8 cellular contexts compared by ENCODE assay signal in genomic region chr17:49218941-49219913, GRCh38. TPM values are rescaled to one million over a fixed set of nuclear protein-coding genes. Genes with fewer than 3 reads are reported as not detected.
DNase-seq lines count a peak whose midpoint lies in the region; ATAC-seq and TF ChIP-seq lines count a peak whose summit lies in the region.

No MANE protein-coding gene starts in this region.

- H3K27ac ChIP-seq in CD8-positive, alpha-beta T cell (ENCODE audit: low read depth, low read length): peak overlapping the region; percentile 49
- no peak overlapping the region for H3K27ac ChIP-seq in testis

- WGBS in testis, 2 donors: 32 to 33% methylated on average over 25 to 37 of the region's 37 CpGs

- no peaks in the 10 kb centered on the region for H3K9me3 Mint-ChIP-seq in CD8-positive, alpha-beta T cell

- peak; percentile 57 for ATAC-seq in CD8-positive, alpha-beta T cell
- ATAC-seq in HG03354 (IDR thresholded peaks at IDR 0.05; ENCODE audit: poor library complexity, severe bottlenecking, unreplicated experiment) (peak; percentile 45), mucosa of descending colon (peak; percentile 41), GM21515 (IDR thresholded peaks at IDR 0.05; ENCODE audit: unreplicated experiment) (no peak)

- H3K4me1 Mint-ChIP-seq in CD8-positive, alpha-beta T cell (ENCODE audit: low read depth): peaks cover 70% of the 10 kb centered on the region

- peaks cover 17% of the 10 kb centered on the region for H3K36me3 ChIP-seq in CD8-positive, alpha-beta T cell (ENCODE audit: insufficient read depth, low read length)
- H3K36me3 ChIP-seq in mucosa of descending colon (ENCODE audit: low read depth) (no peaks in the 10 kb centered on the region), testis (ENCODE audit: low read depth, missing control alignments) (no peaks in the 10 kb centered on the region)

- H3K4me3 Mint-ChIP-seq in CD8-positive, alpha-beta T cell: peak overlapping the region; percentile 77

- TF ChIP-seq CTCF in CD8-positive, alpha-beta T cell (IDR thresholded peaks at IDR 0.05): peak; percentile 23
- TF ChIP-seq CTCF in mucosa of descending colon (IDR thresholded peaks at IDR 0.05) (no peak), testis (IDR thresholded peaks at IDR 0.05) (peak in 1 of 3 experiments; percentile 16)

- no peaks in the 10 kb centered on the region for H3K9me3 ChIP-seq in CD8-positive, alpha-beta T cell (ENCODE audit: low read length)
- H3K9me3 ChIP-seq in mucosa of descending colon (no peaks in the 10 kb centered on the region), testis (no peaks in the 10 kb centered on the region)

- peak overlapping the region; percentile 17 for H3K4me3 ChIP-seq in CD8-positive, alpha-beta T cell (ENCODE audit: low read depth, low read length)
- H3K4me3 ChIP-seq in mucosa of descending colon (no peak overlapping the region), testis (peak overlapping the region in 1 of 2 donors; percentile 20)

- TF ChIP-seq POLR2A in testis (IDR thresholded peaks at IDR 0.05): no peak

- intact Hi-C loops in CD8-positive, alpha-beta T cell (cut with DNase I, micrococcal nuclease): loop anchor here (1.0 to 10.0 kb wide), 6 partner anchors 9 to 324 kb away; partner anchors contain the start of genes ABI3 (in 2 of the 2), GNGT2 (in 2 of the 2), ZNF652 (in 2 of the 2) and ATP5MC1 (in 1 of the 2)
- intact Hi-C loops in mucosa of descending colon (cut with DNase I, micrococcal nuclease): no loop called here
- intact Hi-C loops in testis (cut with DNase I; ENCODE audit: low total_unique reads): no loop called here

- DNase-seq in CD8-positive, alpha-beta T cell: peak in 5 of 7 experiments; percentile 34 to 77 (median 63)
- DNase-seq in activated naive CD4-positive, alpha-beta T cell treated with anti-CD3 and anti-CD28 coated beads, Interleukin-2, amount 50 U/mL, for 16 hours: peak; percentile 20
- DNase-seq in mucosa of descending colon (peak; percentile 51 to 75 (median 66)), testis (no peak), NCI-H510A treated with DMSO at 0.1 percent for 48 hours (lab: John Stamatoyannopoulos, UW) (no peak), AG20443 (ENCODE audit: low spot score) (no peak)

- CTCF ChIA-PET in CD8-positive, alpha-beta T cell (lab: Charles Lee): interaction anchor here (1.2 to 13.8 kb wide), 4 partner anchors 9 to 39 kb away, joined by 3 to 179 read pairs (median 12); partner anchors contain the start of gene PHOSPHO1

- POLR2A ChIA-PET in CD8-positive, alpha-beta T cell (lab: Charles Lee): interaction anchor here (0.6 to 10.0 kb wide), 5 partner anchors 8 to 35 kb away, joined by 3 to 99 read pairs (median 7); partner anchors contain the start of genes ABI3 and GNGT2

- H3K36me3 Mint-ChIP-seq in CD8-positive, alpha-beta T cell: peaks cover 43% of the 10 kb centered on the region

- H3K27ac Mint-ChIP-seq in CD8-positive, alpha-beta T cell: peak overlapping the region; percentile 95

- H3K4me1 ChIP-seq in CD8-positive, alpha-beta T cell (ENCODE audit: insufficient read depth, low read length): peaks cover 77% of the 10 kb centered on the region
- H3K4me1 ChIP-seq in mucosa of descending colon (ENCODE audit: low read depth): peaks cover 17% of the 10 kb centered on the region
- H3K4me1 ChIP-seq in testis: peaks cover 3% of the 10 kb centered on the region

- no peaks in the 10 kb centered on the region for H3K27me3 ChIP-seq in CD8-positive, alpha-beta T cell (ENCODE audit: insufficient read depth, low read length)
- no peaks in the 10 kb centered on the region for H3K27me3 ChIP-seq in testis

- H3K27me3 Mint-ChIP-seq in CD8-positive, alpha-beta T cell (ENCODE audit: low read depth): no peaks in the 10 kb centered on the region

RNA-seq across cellular contexts. Expression of gene ABI3, which starts 8.7 kb away (rescaled TPM):
- total RNA-seq in CD8-positive, alpha-beta T cell: 10 to 100 TPM; 12.8 to 13.6 TPM
- total RNA-seq in mucosa of descending colon (10 to 100 TPM in 1 of 3 donors, 1 to 10 TPM in 2; 5.9 to 10.6 (median 7.2) TPM), testis (1 to 10 TPM in 1 of 2 donors, under 1 TPM in 1; 0.87 to 2.2 TPM)
- polyA plus RNA-seq in testis (ENCODE audit: insufficient read depth, low read depth, low replicate concordance): 3.9 TPM

RNA-seq across cellular contexts. Expression of gene GNGT2, which starts 8.9 kb away (rescaled TPM):
- 1 to 10 TPM; 3.7 to 4.1 TPM for total RNA-seq in CD8-positive, alpha-beta T cell
- 1 to 10 TPM in 1 of 3 donors, under 1 TPM in 2; 0.89 to 1.7 (median 0.96) TPM for total RNA-seq in mucosa of descending colon
- total RNA-seq in testis: under 1 TPM in 1 of 2 donors, not detected in 1; 0.68 TPM
- 2.2 TPM for polyA plus RNA-seq in testis (ENCODE audit: insufficient read depth, low read depth, low replicate concordance)

RNA-seq across cellular contexts. Expression of gene PHOSPHO1, which starts 11.4 kb away (rescaled TPM):
- total RNA-seq in CD8-positive, alpha-beta T cell: not detected
- total RNA-seq in mucosa of descending colon: under 1 TPM in 1 of 3 donors, not detected in 2; 0.25 TPM
- 100 to 1,000 TPM in 1 of 2 donors, 10 to 100 TPM in 1; 35.4 to 138 TPM for total RNA-seq in testis
- 99.5 TPM for polyA plus RNA-seq in testis (ENCODE audit: insufficient read depth, low read depth, low replicate concordance)

Comparison
In these comparisons a context has a peak if more than half of its experiments do, and no peak if none do; other contexts are left out.
1. DNase-seq: peak in CD8-positive, alpha-beta T cell (5 of 7), activated naive CD4-positive, alpha-beta T cell treated with anti-CD3 and anti-CD28 coated beads, Interleukin-2, amount 50 U/mL, for 16 hours (single experiment) and mucosa of descending colon (3 of 3); none in testis (single experiment), NCI-H510A treated with DMSO at 0.1 percent for 48 hours (single experiment) and AG20443 (single experiment).
2. RNA of gene PHOSPHO1, which starts 11.4 kb away (total RNA-seq): 35.4 to 138 TPM in testis; 0.25 TPM in mucosa of descending colon and not detected in CD8-positive, alpha-beta T cell; every median in the first group is over 10 times any median in the second.
3. intact Hi-C loops: an anchor here in CD8-positive, alpha-beta T cell (1.0 to 10.0 kb wide); none called in mucosa of descending colon and testis.